8 cellular contexts compared by ENCODE assay signal in the genomic region with DNA sequence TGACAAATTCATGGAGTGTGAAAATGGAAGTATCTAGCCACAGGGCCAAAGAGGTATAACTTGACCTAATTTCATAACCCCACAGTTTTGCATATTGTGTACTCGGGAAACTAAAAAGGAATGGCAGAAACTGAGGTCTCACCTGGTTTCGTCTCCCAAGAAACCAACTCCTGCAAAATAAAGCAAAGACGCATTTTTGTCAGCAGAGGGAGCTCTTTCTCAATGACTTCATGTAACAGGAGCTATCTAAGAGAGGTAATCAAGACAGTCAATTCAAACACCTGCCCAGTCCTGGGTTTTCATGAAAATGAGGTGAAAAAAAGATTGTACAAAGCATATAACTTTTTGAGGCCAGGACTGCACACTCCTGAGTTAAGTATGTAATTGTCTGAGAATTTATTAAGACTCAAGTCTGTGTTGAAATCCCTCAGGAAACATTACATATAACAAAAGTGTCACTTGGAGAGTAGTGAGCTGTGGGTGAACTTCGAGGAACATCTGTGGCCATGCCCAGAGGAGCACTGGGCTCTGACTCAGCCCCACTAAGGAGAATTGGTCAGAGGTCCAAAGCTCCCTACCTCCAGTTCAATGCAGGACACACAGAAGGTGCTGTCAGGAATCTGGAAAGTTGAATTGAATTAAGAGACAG. TPM values are rescaled to one million over a fixed set of nuclear protein-coding genes. Genes with fewer than 3 reads are reported as not detected.
DNase-seq lines count a peak whose midpoint lies in the region; ATAC-seq lines count a peak whose summit lies in the region.

No MANE protein-coding gene starts in this region.

- ATAC-seq in stimulated activated naive CD8-positive, alpha-beta T cell treated with anti-CD3 and anti-CD28 coated beads, Interleukin-15, Interleukin-2, amounts not matched to agents 100 U/mL and 50 U/mL, for 24 hours = peak; percentile 32
- ATAC-seq in GM18867 (IDR thresholded peaks at IDR 0.05; ENCODE audit: unreplicated experiment) (no peak), GM21526 (IDR thresholded peaks at IDR 0.05; ENCODE audit: low FRiP score, unreplicated experiment) (no peak)

- H3K36me3 Mint-ChIP-seq in immature natural killer cell = no peaks in the 10 kb centered on the region

- DNase-seq in DMS153 (lab: John Stamatoyannopoulos, UW) = peak; percentile 65
- DNase-seq in HAP-1 (ENCODE audit: low spot score in 2 of 2) = peak; percentile 43 to 61
- DNase-seq in NCI-H345 treated with DMSO at 0.1 percent for 48 hours (lab: John Stamatoyannopoulos, UW; ENCODE audit: unreplicated experiment) = peak; percentile 21
- peak; percentile 70 for DNase-seq in astrocyte of the hippocampus (ENCODE audit: low read depth, low spot score)
- peak; percentile 52 to 57 (median 56) for DNase-seq in immature natural killer cell
- no peak for DNase-seq in stimulated activated naive CD8-positive, alpha-beta T cell treated with anti-CD3 and anti-CD28 coated beads, Interleukin-15, Interleukin-2, amounts not matched to agents 100 U/mL and 50 U/mL, for 24 hours

- no peaks in the 10 kb centered on the region for H3K9me3 Mint-ChIP-seq in immature natural killer cell

- no peaks in the 10 kb centered on the region for H3K9me3 ChIP-seq in HAP-1

- no peaks in the 10 kb centered on the region for H3K36me3 ChIP-seq in HAP-1 (replicated peaks)

- no peaks in the 10 kb centered on the region for H3K4me1 ChIP-seq in HAP-1

- no peak overlapping the region for H3K27ac Mint-ChIP-seq in immature natural killer cell

- H3K27me3 ChIP-seq in HAP-1 (ENCODE audit: low read depth) = peaks cover 3% of the 10 kb centered on the region

- no peak overlapping the region for H3K4me3 ChIP-seq in HAP-1

- peaks cover 2 to 4% (median 2%) of the 10 kb centered on the region in 3 donors for H3K27me3 Mint-ChIP-seq in immature natural killer cell (ENCODE audit: low read depth in 3 of 3)

- peaks cover 1 to 14% of the 10 kb centered on the region in 2 donors for H3K4me1 Mint-ChIP-seq in immature natural killer cell

- no peak overlapping the region for H3K4me3 Mint-ChIP-seq in immature natural killer cell

- in situ Hi-C loops in HAP-1 (cut with MboI; ENCODE audit: low sequenced_read_pairs) = no loop called here

RNA-seq across cellular contexts. Expression of gene FCRL4, which starts 17.6 kb away (rescaled TPM):
- not detected for polyA plus RNA-seq in immature natural killer cell

RNA-seq across cellular contexts. Expression of gene FCRL5, which starts 28.0 kb away (rescaled TPM):
- under 1 TPM in 1 of 3 donors, not detected in 2; 0.10 TPM for polyA plus RNA-seq in immature natural killer cell
